ENCODE assay signal across 8 cellular contexts in the genomic region with DNA sequence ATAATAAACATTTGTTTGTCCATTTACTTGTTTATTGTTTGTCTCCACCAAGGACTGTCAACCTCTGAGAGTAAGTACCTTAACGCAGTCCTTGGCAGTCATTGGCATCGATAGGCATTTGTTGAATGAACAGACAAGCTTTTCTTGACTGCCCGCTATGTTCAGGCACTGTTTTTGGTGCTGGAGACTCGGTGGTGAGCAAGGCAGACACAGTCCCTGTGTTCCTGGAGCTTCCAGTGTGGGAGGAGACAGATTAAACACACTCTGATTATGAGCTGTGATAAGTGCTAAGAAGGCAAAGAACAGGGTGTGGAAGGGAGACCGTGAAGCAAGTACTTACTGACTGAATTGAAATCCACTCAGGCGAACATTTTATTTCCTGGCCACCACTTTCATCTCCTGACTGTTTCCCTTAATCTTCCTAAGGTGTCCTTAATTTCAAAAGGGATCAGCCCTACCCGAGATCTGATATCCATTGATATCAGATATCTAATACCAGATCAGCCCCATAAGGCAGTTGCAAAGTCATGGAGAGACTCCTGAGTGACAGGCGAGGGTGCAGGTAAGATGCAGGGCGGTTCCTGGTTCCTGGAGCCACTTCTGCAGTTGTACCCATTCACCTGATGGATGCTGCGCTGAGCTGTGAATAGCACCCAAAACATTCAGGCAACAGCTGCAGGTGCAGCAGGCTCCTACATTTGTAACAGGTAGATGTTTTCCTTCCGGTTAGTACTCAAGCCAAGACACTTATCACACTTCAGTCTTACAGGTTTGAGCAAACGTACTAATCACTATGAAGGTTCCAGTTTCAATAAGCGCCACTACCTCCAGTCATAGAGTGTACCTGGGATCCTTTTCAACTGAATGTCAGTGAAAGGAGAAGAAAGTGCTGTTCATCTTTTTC. TPM values are rescaled to one million over a fixed set of nuclear protein-coding genes. Genes with fewer than 3 reads are reported as not detected.
DNase-seq lines count a peak whose midpoint lies in the region; ATAC-seq, FAIRE-seq and TF ChIP-seq lines count a peak whose summit lies in the region.

No MANE protein-coding gene starts in this region.

- POLR2A ChIA-PET in A549 (lab: Yijun Ruan, JAX), result no interaction called here

- DNase-seq in A549 (ENCODE audit: low read depth in 1 of 2, low spot score in 1 of 2), result no peak
- peak; percentile 56 for DNase-seq in RKO (ENCODE audit: low spot score)
- peak; percentile 27 for DNase-seq in dermis blood vessel endothelial cell
- DNase-seq in retina, result no peak
- DNase-seq in GM19238 (ENCODE audit: insufficient read length, low spot score), result no peak

- H3K4me1 ChIP-seq in A549, result peaks cover 13% of the 10 kb centered on the region; the same call in 1 of the 3 replicates

- TF ChIP-seq EP300 in A549 (IDR thresholded peaks at IDR 0.05), result no peak

- H3K9me3 Mint-ChIP-seq in nephron, result no peaks in the 10 kb centered on the region

- H3K27ac ChIP-seq in A549, result peak overlapping the region in 1 of 2 experiments; percentile 94; a peak in 2 of 6 replicates

- no peaks in the 10 kb centered on the region for H3K36me3 Mint-ChIP-seq in nephron (ENCODE audit: low read depth)

- no peaks in the 10 kb centered on the region for H3K27me3 Mint-ChIP-seq in nephron (ENCODE audit: low read depth)

- no peak for TF ChIP-seq POLR2A in A549 (IDR thresholded peaks at IDR 0.05; ENCODE audit: low read length)

- peak overlapping the region; percentile 6 to 64 (median 63) for H3K27ac Mint-ChIP-seq in nephron

- peak overlapping the region; percentile 84; the same call in 2 of the 3 replicates for H3K4me3 ChIP-seq in A549

- peak overlapping the region; percentile 93 for H3K4me2 ChIP-seq in A549

- peaks cover 21% of the 10 kb centered on the region for H3K4me1 Mint-ChIP-seq in nephron

- TF ChIP-seq CTCF in A549 (IDR thresholded peaks at IDR 0.05) (no peak), nephron (IDR thresholded peaks at IDR 0.05; ENCODE audit: unreplicated experiment in 3 of 3) (no peak)

- FAIRE-seq in A549 (lab: Jason Lieb, UNC), result no peak

- no peak for ATAC-seq in A549
- peak; percentile 42 for ATAC-seq in GM18520 (IDR thresholded peaks at IDR 0.05; ENCODE audit: unreplicated experiment)
- ATAC-seq in HG03045 (IDR thresholded peaks at IDR 0.05; ENCODE audit: unreplicated experiment), result no peak

- CTCF ChIA-PET in A549 (lab: Yijun Ruan, JAX), result interaction anchor here (1.2 kb wide), 1 partner anchor 24 kb away, joined by 3 read pairs; no protein-coding TSS in a partner anchor

- TF ChIP-seq RAD21 in A549 (conservative IDR thresholded peaks at IDR 0.05 in 1 of 2, IDR thresholded peaks at IDR 0.05 in 1 of 2), result no peak

- no peaks in the 10 kb centered on the region for H3K9me3 ChIP-seq in A549

- WGBS in A549 (ENCODE audit: missing lambda C conversion rate), result 83% methylated on average over 13 of the region's 13 CpGs

- H3K4me3 Mint-ChIP-seq in nephron, result peak overlapping the region; percentile 89 to 95 (median 92)

TF ChIP-seq in A549, 52 proteins besides CTCF, POLR2A, EP300 and RAD21:
- TF ChIP-seq JUNB (IDR thresholded peaks at IDR 0.05), result no peak
- TF ChIP-seq KDM5A (IDR thresholded peaks at IDR 0.05), result no peak
- no peak for TF ChIP-seq BHLHE40 (IDR thresholded peaks at IDR 0.05; ENCODE audit: low read depth, low read length)
- no peak for TF ChIP-seq NFE2L2 (conservative IDR thresholded peaks at IDR 0.05; ENCODE audit: low read length)
- TF ChIP-seq, protein P1, sequence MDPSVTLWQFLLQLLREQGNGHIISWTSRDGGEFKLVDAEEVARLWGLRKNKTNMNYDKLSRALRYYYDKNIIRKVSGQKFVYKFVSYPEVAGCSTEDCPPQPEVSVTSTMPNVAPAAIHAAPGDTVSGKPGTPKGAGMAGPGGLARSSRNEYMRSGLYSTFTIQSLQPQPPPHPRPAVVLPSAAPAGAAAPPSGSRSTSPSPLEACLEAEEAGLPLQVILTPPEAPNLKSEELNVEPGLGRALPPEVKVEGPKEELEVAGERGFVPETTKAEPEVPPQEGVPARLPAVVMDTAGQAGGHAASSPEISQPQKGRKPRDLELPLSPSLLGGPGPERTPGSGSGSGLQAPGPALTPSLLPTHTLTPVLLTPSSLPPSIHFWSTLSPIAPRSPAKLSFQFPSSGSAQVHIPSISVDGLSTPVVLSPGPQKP (IDR thresholded peaks at IDR 0.05; ENCODE audit: low read depth, low read length), result no peak
- TF ChIP-seq TP53 (CRISPR knock-in tag; IDR thresholded peaks at IDR 0.05), result no peak
- no peak for TF ChIP-seq CEBPB (IDR thresholded peaks at IDR 0.05)
- TF ChIP-seq FOXS1 (CRISPR knock-in tag; IDR thresholded peaks at IDR 0.05), result no peak
- no peak for TF ChIP-seq E2F6 (IDR thresholded peaks at IDR 0.05; ENCODE audit: borderline replicate concordance, low read depth)
- no peak for TF ChIP-seq KDM1A (IDR thresholded peaks at IDR 0.05; ENCODE audit: low read depth)
- no peak for TF ChIP-seq GATA3 (IDR thresholded peaks at IDR 0.05; ENCODE audit: borderline replicate concordance)
- TF ChIP-seq BCL3 (IDR thresholded peaks at IDR 0.05), result no peak
- TF ChIP-seq JUN (IDR thresholded peaks at IDR 0.05), result no peak
- TF ChIP-seq EHMT2 (IDR thresholded peaks at IDR 0.05; ENCODE audit: low read depth), result no peak

RNA-seq across cellular contexts. Expression of gene ATP6V0A2, which starts 1.5 kb away (rescaled TPM):
- 42.4 and 44.6 TPM in 2 replicates for polyA plus RNA-seq in A549 (2011; rRNA removed)
- polyA plus RNA-seq in A549 (2012; cell fraction: cytosol; rRNA removed), result 17.5 and 24.8 TPM in 2 replicates
- 35.7 and 41.0 TPM in 2 replicates for polyA plus RNA-seq in A549 (2012; cell fraction: nucleus; rRNA removed)
- 11.9 to 12.5 TPM (median 12.1 TPM) in 3 replicates for polyA plus RNA-seq in A549 (2017; fragmentation: RNase III; extraction: RNeasy Plus Mini Kit Qiagen cat#74134 plus additional on column Dnase treatment)
- polyA minus RNA-seq in A549 (2011; rRNA and poly(A)+ RNA removed), result 51.8 and 61.0 TPM in 2 replicates
- 34.7 and 47.1 TPM in 2 replicates for total RNA-seq in dermis blood vessel endothelial cell

RNA-seq across cellular contexts. Expression of gene TCTN2, which starts 42.7 kb away (rescaled TPM):
- polyA plus RNA-seq in A549 (2011; rRNA removed), result 14.3 and 15.0 TPM in 2 replicates
- polyA plus RNA-seq in A549 (2012; cell fraction: cytosol; rRNA removed), result 10.1 and 11.7 TPM in 2 replicates
- 11.2 and 15.9 TPM in 2 replicates for polyA plus RNA-seq in A549 (2012; cell fraction: nucleus; rRNA removed)
- polyA plus RNA-seq in A549 (2017; fragmentation: RNase III; extraction: RNeasy Plus Mini Kit Qiagen cat#74134 plus additional on column Dnase treatment), result 7.2 to 9.7 TPM (median 8.6 TPM) in 3 replicates
- 17.9 and 18.3 TPM in 2 replicates for polyA minus RNA-seq in A549 (2011; rRNA and poly(A)+ RNA removed)
- total RNA-seq in dermis blood vessel endothelial cell, result 6.5 and 8.0 TPM in 2 replicates

RNA-seq across cellular contexts. Expression of gene DNAH10, which starts 48.5 kb away (rescaled TPM):
- polyA plus RNA-seq in A549 (2011; rRNA removed) (0.36 and 0.39 TPM in 2 replicates), A549 (2017; fragmentation: RNase III; extraction: RNeasy Plus Mini Kit Qiagen cat#74134 plus additional on column Dnase treatment) (0.14 to 0.37 TPM (median 0.37 TPM) in 3 replicates)
- 0.12 and 0.21 TPM in 2 replicates for polyA plus RNA-seq in A549 (2012; cell fraction: cytosol; rRNA removed)
- polyA plus RNA-seq in A549 (2012; cell fraction: nucleus; rRNA removed), result 0.25 and 0.32 TPM in 2 replicates
- 0.88 and 1.1 TPM in 2 replicates for polyA minus RNA-seq in A549 (2011; rRNA and poly(A)+ RNA removed)
- total RNA-seq in dermis blood vessel endothelial cell, result under 0.01 TPM in 1 of 2 replicates, not detected in the other

Comparison
In these comparisons a context has a peak if more than half of its experiments do, and no peak if none do; other contexts are left out.
1. DNase-seq: peak in RKO (single experiment) and dermis blood vessel endothelial cell (single experiment); none in A549 (0 of 2), retina (single experiment) and GM19238 (single experiment).